ENCODE assay signal across 8 cellular contexts in genomic region chr5:134555889-134556311, GRCh38. TPM values are rescaled to one million over a fixed set of nuclear protein-coding genes. Genes with fewer than 3 reads are reported as not detected.
DNase-seq lines count a peak whose midpoint lies in the region; ATAC-seq and TF ChIP-seq lines count a peak whose summit lies in the region.

No MANE protein-coding gene starts in this region.

- no peaks in the 10 kb centered on the region for H3K27me3 ChIP-seq in thyroid gland

- peaks cover 14% of the 10 kb centered on the region in 2 donors for H3K36me3 ChIP-seq in thyroid gland

- TF ChIP-seq POLR2A in thyroid gland (IDR thresholded peaks at IDR 0.05): no peak

- ATAC-seq in GM21529 (IDR thresholded peaks at IDR 0.05; ENCODE audit: unreplicated experiment) (peak; percentile 33), esophagus mucosa (peak; percentile 69), omental fat pad (ENCODE audit: low FRiP score) (peak; percentile 33)

- peaks cover 39 to 53% of the 10 kb centered on the region in 2 donors for H3K4me1 ChIP-seq in thyroid gland

- intact Hi-C loops in thyroid gland (cut with DNase I): no loop called here

- whole genome bisulfite sequencing in thyroid gland, 2 donors: 65 to 76% methylated on average over 11 of the region's 11 CpGs

- no peak overlapping the region for H3K4me3 ChIP-seq in thyroid gland (replicated peaks in 1 of 3)

- TF ChIP-seq CTCF in C4-2B (conservative IDR thresholded peaks at IDR 0.05) (no peak; the same call in 1 of the 2 replicates), omental fat pad (IDR thresholded peaks at IDR 0.05) (no peak), thyroid gland (IDR thresholded peaks at IDR 0.05) (no peak)

- H3K9me3 ChIP-seq in thyroid gland: no peaks in the 10 kb centered on the region

- peak overlapping the region; percentile 66 for H3K27ac ChIP-seq in C4-2B
- peak overlapping the region in 2 of 3 donors; percentile 94 to 97 for H3K27ac ChIP-seq in thyroid gland

- DNase-seq in NOMO-1 treated with DMSO at 0.1 percent for 48 hours (lab: John Stamatoyannopoulos, UW; ENCODE audit: unreplicated experiment) (peak; percentile 44), omental fat pad (ENCODE audit: low spot score) (peak; percentile 36), thyroid gland (no peak), NCI-H187 (lab: John Stamatoyannopoulos, UW) (no peak)
- DNase-seq in activated CD8-positive, alpha-beta memory T cell treated with anti-CD3 and anti-CD28 coated beads, Interleukin-2, amount 50 U/mL, for 48 hours: peak; percentile 89

RNA-seq across cellular contexts. Expression of gene JADE2, which starts 30.4 kb away (rescaled TPM):
- total RNA-seq in esophagus mucosa (12.9 TPM), omental fat pad (10 to 100 TPM; 17.8 to 72.7 (median 33.8) TPM), thyroid gland (100 to 1,000 TPM in 1 of 4 donors, 10 to 100 TPM in 3; 51.7 to 116 (median 76.6) TPM)

Comparison
In these comparisons a context has a peak if more than half of its experiments do, and no peak if none do; other contexts are left out.
1. DNase-seq: peak in NOMO-1 treated with DMSO at 0.1 percent for 48 hours (single experiment), activated CD8-positive, alpha-beta memory T cell treated with anti-CD3 and anti-CD28 coated beads, Interleukin-2, amount 50 U/mL, for 48 hours (single experiment) and omental fat pad (single experiment); none in thyroid gland (0 of 2) and NCI-H187 (0 of 2).
2. Peak in every context shown above with its lines, with median percentiles within 50 percentile points of each other: ATAC-seq.